1 cellular context compared by ENCODE assay signal in genomic region chr4:95165926-95166524, GRCh38.
TF ChIP-seq lines count a peak whose summit lies in the region.

No MANE protein-coding gene starts in this region.

TF ChIP-seq in GM23338, 12 proteins besides CTCF, POLR2A, EP300 and RAD21 (continued from another document):
- no peak for TF ChIP-seq REST (IDR thresholded peaks at IDR 0.05; ENCODE audit: unreplicated experiment)
- no peak for TF ChIP-seq CREB1 (CRISPR knock-in tag; IDR thresholded peaks at IDR 0.05; ENCODE audit: low read depth)
- TF ChIP-seq ZNF331 (CRISPR knock-in tag; IDR thresholded peaks at IDR 0.05; ENCODE audit: low read depth): no peak
- TF ChIP-seq POLR2AphosphoS5 (IDR thresholded peaks at IDR 0.05; ENCODE audit: low read depth): no peak
- no peak for TF ChIP-seq EZH2phosphoT487 (IDR thresholded peaks at IDR 0.05; ENCODE audit: unreplicated experiment)
